In genomic region chr4:155666701-155667537, GRCh38 we compare ENCODE assay signal across 8 cellular contexts. TPM values are rescaled to one million over a fixed set of nuclear protein-coding genes. Genes with fewer than 3 reads are reported as not detected.
DNase-seq lines count a peak whose midpoint lies in the region; ATAC-seq and TF ChIP-seq lines count a peak whose summit lies in the region.

Gene GUCY1A1 (plus strand): TSS chr4:155666848. CDS start chr4:155696868, 30,020 bp downstream.

- peak within 1 kb of the TSS; percentile 75 for H3K4me3 Mint-ChIP-seq in activated T-cell treated with anti-CD3 and anti-CD28 coated beads, Interleukin-2, amount 50 U/mL, for 24 hours

- no peaks in the 10 kb centered on the region for H4K20me1 ChIP-seq in PC-3 (ENCODE audit: low read length)

- POLR2A ChIA-PET in PC-3 (lab: Charles Lee; ENCODE audit: unreplicated experiment): no interaction called here

- H3K9ac ChIP-seq in PC-3 (ENCODE audit: low read length) (peak within 1 kb of the TSS; percentile 88), skeletal muscle tissue (ENCODE audit: low read depth in 1 of 3, low read length in 3 of 3) (peak within 1 kb of the TSS; percentile 62 to 71 (median 71))

- no peaks in the 10 kb centered on the region for H3K9me3 ChIP-seq in PC-3 (ENCODE audit: low read length)
- no peaks in the 10 kb centered on the region for H3K9me3 ChIP-seq in skeletal muscle tissue (ENCODE audit: control insufficient read depth in 3 of 3, low read length in 3 of 3)

- ATAC-seq in HG02840 (IDR thresholded peaks at IDR 0.05; ENCODE audit: low FRiP score, unreplicated experiment) (peak; percentile 54), PC-3 (peak; percentile 61)

- peak within 1 kb of the TSS; percentile 97 for H3K4me2 ChIP-seq in PC-3 (ENCODE audit: low read length)

- peaks cover 40% of the 10 kb centered on the region for H3K79me2 ChIP-seq in PC-3 (ENCODE audit: low read length)

- intact Hi-C loops in PC-3 (cut with micrococcal nuclease): loop anchor here (1.0 to 5.0 kb wide), 3 partner anchors 38 to 224 kb away; no protein-coding TSS in a partner anchor

- CTCF ChIA-PET in PC-3 (lab: Charles Lee): no interaction called here

- H3K27ac ChIP-seq in PC-3 (ENCODE audit: low read length) (peak within 1 kb of the TSS; percentile 66), caudate nucleus (ENCODE audit: low read depth, low read length) (peak within 1 kb of the TSS; percentile 84), skeletal muscle tissue (ENCODE audit: low read depth, low read length) (peak within 1 kb of the TSS; percentile 59)

- no peak for TF ChIP-seq CTCF in PC-3 (conservative IDR thresholded peaks at IDR 0.05; ENCODE audit: low read depth, low read length)

- H3K36me3 ChIP-seq in PC-3 (ENCODE audit: low read depth, low read length) (no peaks in the 10 kb centered on the region), skeletal muscle tissue (ENCODE audit: control insufficient read depth in 3 of 3, insufficient read depth in 3 of 3, low read length in 3 of 3) (no peaks in the 10 kb centered on the region)

- DNase-seq in activated T-cell treated with anti-CD3 and anti-CD28 coated beads, Interleukin-2, amount 50 U/mL, for 24 hours: no peak
- no peak for DNase-seq in activated T-cell treated with anti-CD3 and anti-CD28 coated beads, Interleukin-2, amount 50 U/mL, for 1 hour
- DNase-seq in PC-3 (peak; percentile 51), caudate nucleus (lab: John Stamatoyannopoulos, UW) (peak in 47 of 61 donors; percentile 4 to 74 (median 42)), iris pigment epithelial cell (ENCODE audit: low read depth) (peak; percentile 30), pons (ENCODE audit: low spot score) (no peak)

- H3K27me3 ChIP-seq in PC-3 (ENCODE audit: low read length) (no peaks in the 10 kb centered on the region), skeletal muscle tissue (ENCODE audit: control insufficient read depth in 3 of 3, insufficient read depth in 3 of 3, low read length in 3 of 3) (peaks cover 0 to 6% (median 5%) of the 10 kb centered on the region in 3 donors)

- peaks cover 18% of the 10 kb centered on the region for H3K4me1 Mint-ChIP-seq in activated T-cell treated with anti-CD3 and anti-CD28 coated beads, Interleukin-2, amount 50 U/mL, for 24 hours (ENCODE audit: low read depth)

- H3K9me3 Mint-ChIP-seq in activated T-cell treated with anti-CD3 and anti-CD28 coated beads, Interleukin-2, amount 50 U/mL, for 24 hours: no peaks in the 10 kb centered on the region

- peak within 1 kb of the TSS; percentile 90 for H2AFZ ChIP-seq in PC-3 (ENCODE audit: low read length)

- H3K4me1 ChIP-seq in PC-3 (ENCODE audit: insufficient read depth, low read length): peaks cover 19% of the 10 kb centered on the region
- peaks cover 4 to 8% (median 6%) of the 10 kb centered on the region in 3 donors for H3K4me1 ChIP-seq in skeletal muscle tissue (ENCODE audit: control insufficient read depth in 3 of 3, insufficient read depth in 3 of 3, low read length in 3 of 3)

- no peak within 1 kb of the TSS for H3K27ac Mint-ChIP-seq in activated T-cell treated with anti-CD3 and anti-CD28 coated beads, Interleukin-2, amount 50 U/mL, for 24 hours

- no peaks in the 10 kb centered on the region for H3F3A ChIP-seq in PC-3 (ENCODE audit: low read length, unreplicated experiment)

- no peaks in the 10 kb centered on the region for H3K36me3 Mint-ChIP-seq in activated T-cell treated with anti-CD3 and anti-CD28 coated beads, Interleukin-2, amount 50 U/mL, for 24 hours (ENCODE audit: low read depth)

- TSS peak; percentile 15 for BruUV-seq in PC-3 (replicated peaks; lab: Mats Ljungman, UMichigan)

- H3K9me2 ChIP-seq in PC-3 (replicated peaks; ENCODE audit: low read length): no peaks in the 10 kb centered on the region

- H3K4me3 ChIP-seq in PC-3 (ENCODE audit: low read length) (peak within 1 kb of the TSS; percentile 87), skeletal muscle tissue (ENCODE audit: low read length in 3 of 3) (peak within 1 kb of the TSS; percentile 75 to 77 (median 76))

- peaks cover 58% of the 10 kb centered on the region for H3K27me3 Mint-ChIP-seq in activated T-cell treated with anti-CD3 and anti-CD28 coated beads, Interleukin-2, amount 50 U/mL, for 24 hours

RNA-seq across cellular contexts. Expression of gene GUCY1A1, which starts in this region (rescaled TPM):
- total RNA-seq in PC-3 (2014; rRNA removed) (9.2 and 9.3 TPM in 2 replicates), skeletal muscle tissue (19.8 TPM)

Comparison
In these comparisons a context has a peak if more than half of its experiments do, and no peak if none do; other contexts are left out.
1. DNase-seq: peak in PC-3 (single experiment), caudate nucleus (47 of 61) and iris pigment epithelial cell (single experiment); none in activated T-cell treated with anti-CD3 and anti-CD28 coated beads, Interleukin-2, amount 50 U/mL, for 24 hours (single experiment), activated T-cell treated with anti-CD3 and anti-CD28 coated beads, Interleukin-2, amount 50 U/mL, for 1 hour (single experiment) and pons (single experiment).
2. Peak in every context shown above with its lines, with median percentiles within 50 percentile points of each other: H3K27ac ChIP-seq.